Comparison of ENCODE assay signal across 1 cellular context in genomic region chr1:214513394-214513793, GRCh38.
TF ChIP-seq lines count a peak whose summit lies in the region.

No MANE protein-coding gene starts in this region.

TF ChIP-seq in SK-N-SH, 30 proteins besides CTCF, POLR2A, EP300 and RAD21 (continued from another document):
- TF ChIP-seq REST (IDR thresholded peaks at IDR 0.05; ENCODE audit: low read depth, low read length): no peak
- TF ChIP-seq ELF1 (IDR thresholded peaks at IDR 0.05): no peak
- TF ChIP-seq JUND (IDR thresholded peaks at IDR 0.05): no peak
- no peak for TF ChIP-seq USF2 (IDR thresholded peaks at IDR 0.05; ENCODE audit: borderline replicate concordance, low read depth, low read length)
- TF ChIP-seq NRF1 (IDR thresholded peaks at IDR 0.05; ENCODE audit: low read depth, low read length): no peak
TF ChIP-seq in SK-N-SH: peak in this region for 0.
